Comparison of ENCODE assay signal across 11 cellular contexts in the genomic region with DNA sequence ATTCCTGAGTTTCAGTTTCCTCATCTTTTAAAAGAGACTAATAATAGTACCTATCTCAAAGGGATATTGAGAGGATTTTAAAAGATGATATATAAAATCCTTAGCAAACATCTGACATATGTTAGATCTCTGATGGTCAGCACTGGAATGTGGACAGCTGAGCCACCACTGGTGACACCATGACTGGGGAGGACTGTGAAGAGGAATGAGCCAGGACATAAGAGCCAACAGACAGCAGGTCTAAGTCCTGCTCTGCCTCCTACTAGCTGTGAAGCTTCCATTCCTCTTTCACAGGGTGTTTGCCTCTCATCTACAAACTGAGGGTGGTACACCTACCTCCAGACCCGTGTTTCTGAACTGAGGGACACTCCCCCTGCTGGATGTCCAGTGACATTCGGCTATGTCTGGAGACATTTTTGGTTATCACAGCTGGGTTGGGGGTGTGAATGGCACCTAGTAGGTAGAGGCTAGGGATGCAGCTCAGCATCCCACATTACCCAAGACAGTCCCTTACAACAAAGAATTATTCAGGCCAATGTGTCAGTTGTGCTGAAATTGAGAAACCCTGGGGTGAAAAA.
DNase-seq lines count a peak whose midpoint lies in the region; ATAC-seq and TF ChIP-seq lines count a peak whose summit lies in the region.
"Had no signal": no experiment of that assay in that cellular context is flagged by ENCODE, and none has a peak within 500 bp of the region (broad histone marks: within the 10 kb centered on the region; RNA-seq: fewer than 3 reads in every experiment).

No MANE protein-coding gene starts in this region.

- H3K36me3 ChIP-seq in adrenal gland (replicated peaks in 1 of 2) = no peaks in the 10 kb centered on the region

- no peak overlapping the region for H3K27ac Mint-ChIP-seq in neural crest cell (ENCODE audit: unreplicated experiment)
- H3K27ac Mint-ChIP-seq: activated naive CD8-positive, alpha-beta T cell; nephron had no signal

- H3K27me3 Mint-ChIP-seq in neural crest cell (ENCODE audit: low read depth) = peaks cover 37% of the 10 kb centered on the region
- H3K27me3 Mint-ChIP-seq: activated naive CD8-positive, alpha-beta T cell had no signal

- no peaks in the 10 kb centered on the region for H3K9me3 ChIP-seq in adrenal gland (replicated peaks in 1 of 3)

- no peaks in the 10 kb centered on the region for H3K9me3 Mint-ChIP-seq in neural crest cell

- no peak for ATAC-seq in Right ventricle myocardium superior (ENCODE audit: poor library complexity)

- H3K4me1 Mint-ChIP-seq in neural crest cell = peaks cover 13% of the 10 kb centered on the region

- H3K27ac ChIP-seq in VCaP = peak overlapping the region; percentile 55
- H3K27ac ChIP-seq in adrenal gland = no peak overlapping the region

- H3K4me1 ChIP-seq in adrenal gland (replicated peaks in 1 of 2) = peaks cover 0 to 8% of the 10 kb centered on the region in 2 donors

- H3K4me3 Mint-ChIP-seq in neural crest cell = no peak overlapping the region
- H3K4me3 Mint-ChIP-seq: activated naive CD8-positive, alpha-beta T cell; nephron had no signal

- peak; percentile 4 for DNase-seq in NCI-H748 (lab: John Stamatoyannopoulos, UW; ENCODE audit: unreplicated experiment)
- no peak for DNase-seq in NCI-H748 treated with DMSO at 0.1 percent for 48 hours (lab: John Stamatoyannopoulos, UW)
- DNase-seq in HuH-7 (ENCODE audit: low spot score) = peak; percentile 20
- no peak for DNase-seq in neural crest cell (ENCODE audit: low read depth, low spot score)
- DNase-seq in effector CD8-positive, alpha-beta T cell (lab: John Stamatoyannopoulos, UW) = no peak
- no peak for DNase-seq in Right ventricle myocardium superior
- DNase-seq in adrenal gland = no peak
- DNase-seq: effector memory CD4-positive, alpha-beta T cell had no signal

- H3K36me3 Mint-ChIP-seq in neural crest cell (ENCODE audit: low read depth) = no peaks in the 10 kb centered on the region

- intact Hi-C loops in Right ventricle myocardium superior (cut with DNase I) = no loop called here
- intact Hi-C loops in adrenal gland (cut with DNase I) = no loop called here

- H3K4me3 ChIP-seq in adrenal gland = no peak overlapping the region

- 60 to 77% (median 66%) methylated on average over 2 of the region's 2 CpGs for WGBS in adrenal gland, 4 donors

- TF ChIP-seq CTCF in VCaP (conservative IDR thresholded peaks at IDR 0.05) (peak; percentile 51), neural crest cell (conservative IDR thresholded peaks at IDR 0.05) (peak; percentile 33), adrenal gland (IDR thresholded peaks at IDR 0.05) (no peak)

- no peak for TF ChIP-seq POLR2A in adrenal gland (IDR thresholded peaks at IDR 0.05)

- H3K27me3 ChIP-seq in adrenal gland = no peaks in the 10 kb centered on the region

Comparison
In these comparisons a context has a peak if more than half of its experiments do, and no peak if none do; other contexts are left out.
1. DNase-seq: peak in NCI-H748 (single experiment) and HuH-7 (single experiment); none in NCI-H748 treated with DMSO at 0.1 percent for 48 hours (single experiment), neural crest cell (single experiment), effector CD8-positive, alpha-beta T cell (single experiment), Right ventricle myocardium superior (single experiment) and adrenal gland (0 of 7).
2. CTCF ChIP-seq: peak in VCaP (single experiment) and neural crest cell (single experiment); none in adrenal gland (0 of 6).